Comparison of ENCODE assay signal across 8 cellular contexts in the genomic region with DNA sequence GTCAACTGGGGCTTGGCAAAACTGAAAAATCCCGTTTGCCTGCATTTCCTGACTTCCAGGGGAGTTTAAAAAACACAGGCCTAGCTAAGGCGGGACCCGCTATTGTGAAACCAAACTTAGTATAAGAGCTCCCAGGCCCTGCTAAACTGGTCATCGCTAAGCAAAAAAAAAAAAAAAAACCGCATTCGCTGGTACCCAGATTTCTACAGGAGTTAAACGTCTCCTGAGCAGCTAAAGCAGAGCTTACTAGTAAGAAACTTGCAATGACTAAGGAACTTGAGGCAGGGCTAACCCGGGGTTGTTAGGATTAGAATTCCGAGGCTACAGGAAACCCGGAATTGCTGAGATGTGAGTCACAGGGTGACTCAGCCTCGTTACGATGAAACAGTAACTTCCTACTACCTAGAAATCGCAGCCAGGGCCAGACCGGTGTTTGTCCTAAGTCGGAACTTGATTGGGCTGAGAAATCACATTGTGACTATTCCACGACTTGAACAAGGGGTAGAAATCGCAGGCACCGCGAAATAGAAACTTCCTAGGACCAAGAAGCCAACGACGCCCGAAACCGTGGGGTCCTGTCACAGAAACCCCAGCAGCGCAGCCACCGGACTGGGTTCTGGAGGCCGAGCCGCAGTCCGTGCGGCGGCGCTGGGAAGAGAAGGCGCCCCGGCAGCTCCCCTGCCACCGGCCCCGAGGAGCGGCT.
DNase-seq lines count a peak whose midpoint lies in the region; ATAC-seq and TF ChIP-seq lines count a peak whose summit lies in the region.

No MANE protein-coding gene starts in this region.

- peak overlapping the region; percentile 55 for H3K9ac ChIP-seq in Karpas-422 (ENCODE audit: low read length)

- no peaks in the 10 kb centered on the region for H3K79me2 ChIP-seq in Karpas-422 (ENCODE audit: low read length)

- no peak overlapping the region for H3K27ac ChIP-seq in Karpas-422 (ENCODE audit: low read length)

- H3K27me3 Mint-ChIP-seq in T-helper 2 cell treated with Interferon-gamma antibody and Interleukin-4, amounts not matched to agents 5 μg/mL and 100 μg/mL, for 36 hours (ENCODE audit: low read depth): peaks cover 2% of the 10 kb centered on the region

- in situ Hi-C loops in astrocyte of the cerebellum (cut with HindIII; ENCODE audit: low sequenced_read_pairs): no loop called here

- no peak for TF ChIP-seq CTCF in astrocyte of the cerebellum (IDR thresholded peaks at IDR 0.05; ENCODE audit: low read depth, low read length, missing control alignments)

- H3K4me3 Mint-ChIP-seq in T-helper 2 cell treated with Interferon-gamma antibody and Interleukin-4, amounts not matched to agents 5 μg/mL and 100 μg/mL, for 36 hours: peak overlapping the region; percentile 96

- H3K4me3 ChIP-seq in Karpas-422 (ENCODE audit: low read length): peak overlapping the region; percentile 63
- peak overlapping the region; percentile 46 for H3K4me3 ChIP-seq in astrocyte of the cerebellum (ENCODE audit: low read depth, low read length)

- no peaks in the 10 kb centered on the region for H3K27me3 ChIP-seq in Karpas-422 (ENCODE audit: low read length)

- ATAC-seq in GM21786 (IDR thresholded peaks at IDR 0.05; ENCODE audit: unreplicated experiment): peak; percentile 34

- H3K9me2 ChIP-seq in Karpas-422 (replicated peaks; ENCODE audit: insufficient read depth, low read length): no peaks in the 10 kb centered on the region

- peak overlapping the region; percentile 59 for H2AFZ ChIP-seq in Karpas-422 (ENCODE audit: low read length)

- H3K4me1 Mint-ChIP-seq in T-helper 2 cell treated with Interferon-gamma antibody and Interleukin-4, amounts not matched to agents 5 μg/mL and 100 μg/mL, for 36 hours (ENCODE audit: low read depth): peaks cover 29% of the 10 kb centered on the region

- no peaks in the 10 kb centered on the region for H4K20me1 ChIP-seq in Karpas-422 (ENCODE audit: insufficient read depth, low read depth, low read length)

- H3K36me3 ChIP-seq in Karpas-422 (ENCODE audit: insufficient read depth, low read length): no peaks in the 10 kb centered on the region

- peak overlapping the region; percentile 100 for H3K27ac Mint-ChIP-seq in T-helper 2 cell treated with Interferon-gamma antibody and Interleukin-4, amounts not matched to agents 5 μg/mL and 100 μg/mL, for 36 hours

- H3K9me3 ChIP-seq in Karpas-422 (ENCODE audit: low read length): no peaks in the 10 kb centered on the region

- peak; percentile 100 for DNase-seq in EL
- peak; percentile 56 for DNase-seq in Karpas-422
- DNase-seq in T-helper 2 cell treated with Interferon-gamma antibody and Interleukin-4, amounts not matched to agents 5 μg/mL and 100 μg/mL, for 36 hours (ENCODE audit: low spot score): peak; percentile 80
- DNase-seq in astrocyte of the cerebellum (ENCODE audit: low read depth): peak; percentile 99
- DNase-seq in iPS-NIHi11 (ENCODE audit: low spot score): peak; percentile 35
- DNase-seq in stimulated activated CD4-positive, alpha-beta T cell treated with anti-CD3 and anti-CD28 coated beads, Interleukin-2, amount 100 ng/mL, for 24 hours: peak; percentile 70 to 73
- no peak for DNase-seq in NCI-H128 (lab: John Stamatoyannopoulos, UW; ENCODE audit: unreplicated experiment)

- H3K4me2 ChIP-seq in Karpas-422 (ENCODE audit: low read depth, low read length, poor library complexity, severe bottlenecking): peak overlapping the region; percentile 82

- peaks cover 25% of the 10 kb centered on the region for H3K36me3 Mint-ChIP-seq in T-helper 2 cell treated with Interferon-gamma antibody and Interleukin-4, amounts not matched to agents 5 μg/mL and 100 μg/mL, for 36 hours (ENCODE audit: low read depth)

- peaks cover 9% of the 10 kb centered on the region for H3K9me3 Mint-ChIP-seq in T-helper 2 cell treated with Interferon-gamma antibody and Interleukin-4, amounts not matched to agents 5 μg/mL and 100 μg/mL, for 36 hours

- H3K4me1 ChIP-seq in Karpas-422 (ENCODE audit: low read length): peaks cover 35% of the 10 kb centered on the region
